10 cellular contexts compared by ENCODE assay signal in genomic region chr11:61378713-61379313, GRCh38. TPM values are rescaled to one million over a fixed set of nuclear protein-coding genes. Genes with fewer than 3 reads are reported as not detected.
DNase-seq lines count a peak whose midpoint lies in the region; ATAC-seq and TF ChIP-seq lines count a peak whose summit lies in the region.
"Had no signal": no experiment of that assay in that cellular context is flagged by ENCODE, and none has a peak within 500 bp of the region (broad histone marks: within the 10 kb centered on the region; RNA-seq: fewer than 3 reads in every experiment).

No MANE protein-coding gene starts in this region.

- no peak for TF ChIP-seq EP300 in suprapubic skin (IDR thresholded peaks at IDR 0.05)

- H3K4me3 Mint-ChIP-seq in HFFc6: peak overlapping the region; percentile 38
- no peak overlapping the region for H3K4me3 Mint-ChIP-seq in activated CD4-positive, alpha-beta T cell treated with anti-CD3 and anti-CD28 coated beads for 36 hours
- H3K4me3 Mint-ChIP-seq in activated T-helper 1 cell treated with anti-CD3 and anti-CD28 coated beads, Interleukin-12 subunit alpha, Interleukin-12 subunit beta, Interleukin-2, Interleukin-4 antibody, amounts not matched to agents 30 ng/mL and 10 ng/mL and 1 ng/mL, durations not matched to agents 14 hours and 24 hours and 36 hours: no peak overlapping the region

- peak; percentile 96 for DNase-seq in HFFc6
- peak in 1 of 2 donors; percentile 85 for DNase-seq in ascending aorta (ENCODE audit: low spot score in 2 of 2)
- peak; percentile 94 for DNase-seq in hepatic stellate cell (ENCODE audit: low spot score)
- peak in 1 of 2 donors; percentile 66 for DNase-seq in suprapubic skin (ENCODE audit: low spot score in 2 of 2)
- no peak for DNase-seq in GM19240 (ENCODE audit: insufficient read length, low spot score)
- no peak for DNase-seq in activated CD4-positive, alpha-beta T cell treated with anti-CD3 and anti-CD28 coated beads for 36 hours
- DNase-seq in activated T-helper 1 cell treated with anti-CD3 and anti-CD28 coated beads, Interleukin-12 subunit alpha, Interleukin-12 subunit beta, Interleukin-2, Interleukin-4 antibody, amounts not matched to agents 30 ng/mL and 10 ng/mL and 1 ng/mL, durations not matched to agents 14 hours and 24 hours and 36 hours (ENCODE audit: low spot score): no peak
- DNase-seq: NCI-H187 had no signal

- H3K4me1 ChIP-seq in ascending aorta (peaks cover 0 to 15% of the 10 kb centered on the region in 2 donors), suprapubic skin (peaks cover 27% of the 10 kb centered on the region)

- H3K27me3 ChIP-seq in ascending aorta (no peaks in the 10 kb centered on the region), suprapubic skin (no peaks in the 10 kb centered on the region)

- WGBS in suprapubic skin: 41% methylated on average over 5 of the region's 5 CpGs

- CTCF ChIA-PET in activated CD4-positive, alpha-beta T cell treated with anti-CD3 and anti-CD28 coated beads for 36 hours (lab: Charles Lee): interaction anchor here (0.6 kb wide), 1 partner anchor 80 kb away, joined by 3 read pairs; no protein-coding TSS in a partner anchor

- no peak overlapping the region for H3K4me3 ChIP-seq in ascending aorta
- H3K4me3 ChIP-seq in suprapubic skin: no peak overlapping the region

- intact Hi-C loops in ascending aorta (cut with DNase I): loop anchor here (1.0 kb wide), 1 partner anchor 17 kb away; the partner anchor contains the start of gene TMEM138
- intact Hi-C loops in activated CD4-positive, alpha-beta T cell treated with anti-CD3 and anti-CD28 coated beads for 36 hours (cut with DNase I, micrococcal nuclease): no loop called here
- intact Hi-C loops in activated T-helper 1 cell treated with anti-CD3 and anti-CD28 coated beads, Interleukin-12 subunit alpha, Interleukin-12 subunit beta, Interleukin-2, Interleukin-4 antibody, amounts not matched to agents 30 ng/mL and 10 ng/mL and 1 ng/mL, durations not matched to agents 14 hours and 24 hours and 36 hours (cut with micrococcal nuclease): no loop called here

- H3K36me3 ChIP-seq in ascending aorta (no peaks in the 10 kb centered on the region), suprapubic skin (peaks cover 7% of the 10 kb centered on the region)

- H3K27me3 Mint-ChIP-seq in HFFc6 (ENCODE audit: insufficient read depth): no peaks in the 10 kb centered on the region
- H3K27me3 Mint-ChIP-seq in activated CD4-positive, alpha-beta T cell treated with anti-CD3 and anti-CD28 coated beads for 36 hours: no peaks in the 10 kb centered on the region
- H3K27me3 Mint-ChIP-seq in activated T-helper 1 cell treated with anti-CD3 and anti-CD28 coated beads, Interleukin-12 subunit alpha, Interleukin-12 subunit beta, Interleukin-2, Interleukin-4 antibody, amounts not matched to agents 30 ng/mL and 10 ng/mL and 1 ng/mL, durations not matched to agents 14 hours and 24 hours and 36 hours (ENCODE audit: insufficient read depth): no peaks in the 10 kb centered on the region

- peaks cover 20% of the 10 kb centered on the region for H3K36me3 Mint-ChIP-seq in HFFc6 (ENCODE audit: low read depth)
- peaks cover 30% of the 10 kb centered on the region for H3K36me3 Mint-ChIP-seq in activated CD4-positive, alpha-beta T cell treated with anti-CD3 and anti-CD28 coated beads for 36 hours (ENCODE audit: low read depth)
- peaks cover 7% of the 10 kb centered on the region for H3K36me3 Mint-ChIP-seq in activated T-helper 1 cell treated with anti-CD3 and anti-CD28 coated beads, Interleukin-12 subunit alpha, Interleukin-12 subunit beta, Interleukin-2, Interleukin-4 antibody, amounts not matched to agents 30 ng/mL and 10 ng/mL and 1 ng/mL, durations not matched to agents 14 hours and 24 hours and 36 hours (ENCODE audit: low read depth)

- no peak for ATAC-seq in activated CD4-positive, alpha-beta T cell treated with anti-CD3 and anti-CD28 coated beads for 36 hours
- ATAC-seq in GM18870 (IDR thresholded peaks at IDR 0.05; ENCODE audit: unreplicated experiment): no peak

- no peak for TF ChIP-seq CTCF in HFFc6 (IDR thresholded peaks at IDR 0.05)
- no peak for TF ChIP-seq CTCF in ascending aorta (IDR thresholded peaks at IDR 0.05)
- no peak for TF ChIP-seq CTCF in suprapubic skin (IDR thresholded peaks at IDR 0.05)

- no peak for TF ChIP-seq POLR2A in suprapubic skin (IDR thresholded peaks at IDR 0.05)

- H3K4me1 Mint-ChIP-seq in HFFc6 (ENCODE audit: low read depth): peaks cover 38% of the 10 kb centered on the region
- H3K4me1 Mint-ChIP-seq in activated CD4-positive, alpha-beta T cell treated with anti-CD3 and anti-CD28 coated beads for 36 hours: no peaks in the 10 kb centered on the region
- no peaks in the 10 kb centered on the region for H3K4me1 Mint-ChIP-seq in activated T-helper 1 cell treated with anti-CD3 and anti-CD28 coated beads, Interleukin-12 subunit alpha, Interleukin-12 subunit beta, Interleukin-2, Interleukin-4 antibody, amounts not matched to agents 30 ng/mL and 10 ng/mL and 1 ng/mL, durations not matched to agents 14 hours and 24 hours and 36 hours (ENCODE audit: low read depth)

- H3K27ac Mint-ChIP-seq in HFFc6: peak overlapping the region; percentile 79
- no peak overlapping the region for H3K27ac Mint-ChIP-seq in activated CD4-positive, alpha-beta T cell treated with anti-CD3 and anti-CD28 coated beads for 36 hours
- H3K27ac Mint-ChIP-seq in activated T-helper 1 cell treated with anti-CD3 and anti-CD28 coated beads, Interleukin-12 subunit alpha, Interleukin-12 subunit beta, Interleukin-2, Interleukin-4 antibody, amounts not matched to agents 30 ng/mL and 10 ng/mL and 1 ng/mL, durations not matched to agents 14 hours and 24 hours and 36 hours: no peak overlapping the region

- H3K9me3 ChIP-seq in ascending aorta (no peaks in the 10 kb centered on the region), suprapubic skin (no peaks in the 10 kb centered on the region)

- H3K9me3 Mint-ChIP-seq in HFFc6: no peaks in the 10 kb centered on the region; the same call in 1 of the 2 replicates
- peaks cover 3% of the 10 kb centered on the region for H3K9me3 Mint-ChIP-seq in activated CD4-positive, alpha-beta T cell treated with anti-CD3 and anti-CD28 coated beads for 36 hours (ENCODE audit: low read depth)
- H3K9me3 Mint-ChIP-seq in activated T-helper 1 cell treated with anti-CD3 and anti-CD28 coated beads, Interleukin-12 subunit alpha, Interleukin-12 subunit beta, Interleukin-2, Interleukin-4 antibody, amounts not matched to agents 30 ng/mL and 10 ng/mL and 1 ng/mL, durations not matched to agents 14 hours and 24 hours and 36 hours: no peaks in the 10 kb centered on the region

- H3K27ac ChIP-seq in ascending aorta: peak overlapping the region; percentile 81 to 88
- H3K27ac ChIP-seq in suprapubic skin: peak overlapping the region; percentile 62
- H3K27ac ChIP-seq: VCaP had no signal

- POLR2A ChIA-PET in activated CD4-positive, alpha-beta T cell treated with anti-CD3 and anti-CD28 coated beads for 36 hours (lab: Charles Lee): no interaction called here

RNA-seq across cellular contexts. Expression of gene TMEM216, which starts 13.6 kb away (rescaled TPM):
- 1 to 10 TPM; 5.9 to 9.5 (median 8.3) TPM for total RNA-seq in HFFc6 (2021; fragmentation: NEBNext Ultra II Directional; extraction: Animal tissue kit (Norgen Biotek cat#: 25700))
- total RNA-seq in ascending aorta: 64.9 TPM
- 10 to 100 TPM in 1 of 4 donors, 1 to 10 TPM in 3; 6.0 to 15.4 (median 8.5) TPM for total RNA-seq in suprapubic skin
- 1 to 10 TPM; 8.3 to 8.8 TPM for total RNA-seq in activated CD4-positive, alpha-beta T cell treated with anti-CD3 and anti-CD28 coated beads for 36 hours
- 18.8 and 20.2 TPM in 2 replicates for total RNA-seq in activated T-helper 1 cell treated with anti-CD3 and anti-CD28 coated beads, Interleukin-12 subunit alpha, Interleukin-12 subunit beta, Interleukin-2, Interleukin-4 antibody, amounts not matched to agents 30 ng/mL and 10 ng/mL and 1 ng/mL, durations not matched to agents 14 hours and 24 hours and 36 hours

RNA-seq across cellular contexts. Expression of gene TMEM138, which starts 16.6 kb away (rescaled TPM):
- 10 to 100 TPM; 49.0 to 63.1 (median 58.0) TPM for total RNA-seq in HFFc6 (2021; fragmentation: NEBNext Ultra II Directional; extraction: Animal tissue kit (Norgen Biotek cat#: 25700))
- total RNA-seq in ascending aorta (44.9 TPM), suprapubic skin (10 to 100 TPM; 22.3 to 43.5 (median 34.2) TPM)
- 10 to 100 TPM; 38.6 to 56.5 TPM for total RNA-seq in activated CD4-positive, alpha-beta T cell treated with anti-CD3 and anti-CD28 coated beads for 36 hours
- total RNA-seq in activated T-helper 1 cell treated with anti-CD3 and anti-CD28 coated beads, Interleukin-12 subunit alpha, Interleukin-12 subunit beta, Interleukin-2, Interleukin-4 antibody, amounts not matched to agents 30 ng/mL and 10 ng/mL and 1 ng/mL, durations not matched to agents 14 hours and 24 hours and 36 hours: 68.4 and 71.7 TPM in 2 replicates

RNA-seq across cellular contexts. Expression of gene CYB561A3, which starts 17.1 kb away (rescaled TPM):
- 10 to 100 TPM; 38.7 to 52.8 (median 46.7) TPM for total RNA-seq in HFFc6 (2021; fragmentation: NEBNext Ultra II Directional; extraction: Animal tissue kit (Norgen Biotek cat#: 25700))
- 215 TPM for total RNA-seq in ascending aorta
- total RNA-seq in suprapubic skin: 100 to 1,000 TPM in 1 of 4 donors, 10 to 100 TPM in 3; 39.9 to 110 (median 79.8) TPM
- total RNA-seq in activated CD4-positive, alpha-beta T cell treated with anti-CD3 and anti-CD28 coated beads for 36 hours: 10 to 100 TPM; 31.8 to 34.4 TPM
- total RNA-seq in activated T-helper 1 cell treated with anti-CD3 and anti-CD28 coated beads, Interleukin-12 subunit alpha, Interleukin-12 subunit beta, Interleukin-2, Interleukin-4 antibody, amounts not matched to agents 30 ng/mL and 10 ng/mL and 1 ng/mL, durations not matched to agents 14 hours and 24 hours and 36 hours: 38.1 and 42.3 TPM in 2 replicates

RNA-seq across cellular contexts. Expression of gene TKFC, which starts 45.8 kb away (rescaled TPM):
- 10 to 100 TPM; 27.3 to 43.0 (median 31.8) TPM for total RNA-seq in HFFc6 (2021; fragmentation: NEBNext Ultra II Directional; extraction: Animal tissue kit (Norgen Biotek cat#: 25700))
- total RNA-seq in ascending aorta (7.3 TPM), suprapubic skin (10 to 100 TPM; 38.6 to 55.3 (median 47.8) TPM)
- 100 to 1,000 TPM; 100 to 107 TPM for total RNA-seq in activated CD4-positive, alpha-beta T cell treated with anti-CD3 and anti-CD28 coated beads for 36 hours
- total RNA-seq in activated T-helper 1 cell treated with anti-CD3 and anti-CD28 coated beads, Interleukin-12 subunit alpha, Interleukin-12 subunit beta, Interleukin-2, Interleukin-4 antibody, amounts not matched to agents 30 ng/mL and 10 ng/mL and 1 ng/mL, durations not matched to agents 14 hours and 24 hours and 36 hours: 71.2 and 78.2 TPM in 2 replicates

RNA-seq across cellular contexts. Expression of gene DDB1, which starts 45.9 kb away (rescaled TPM):
- total RNA-seq in HFFc6 (2021; fragmentation: NEBNext Ultra II Directional; extraction: Animal tissue kit (Norgen Biotek cat#: 25700)): 100 to 1,000 TPM; 241 to 285 (median 267) TPM
- total RNA-seq in ascending aorta (130 TPM), suprapubic skin (100 to 1,000 TPM; 151 to 219 (median 182) TPM)
- total RNA-seq in activated CD4-positive, alpha-beta T cell treated with anti-CD3 and anti-CD28 coated beads for 36 hours: 100 to 1,000 TPM; 258 to 268 TPM
- 259 and 270 TPM in 2 replicates for total RNA-seq in activated T-helper 1 cell treated with anti-CD3 and anti-CD28 coated beads, Interleukin-12 subunit alpha, Interleukin-12 subunit beta, Interleukin-2, Interleukin-4 antibody, amounts not matched to agents 30 ng/mL and 10 ng/mL and 1 ng/mL, durations not matched to agents 14 hours and 24 hours and 36 hours

Comparison
In these comparisons a context has a peak if more than half of its experiments do, and no peak if none do; other contexts are left out.
1. DNase-seq: peak in HFFc6 (single experiment) and hepatic stellate cell (single experiment); none in GM19240 (single experiment), activated CD4-positive, alpha-beta T cell treated with anti-CD3 and anti-CD28 coated beads for 36 hours (single experiment) and activated T-helper 1 cell treated with anti-CD3 and anti-CD28 coated beads, Interleukin-12 subunit alpha, Interleukin-12 subunit beta, Interleukin-2, Interleukin-4 antibody, amounts not matched to agents 30 ng/mL and 10 ng/mL and 1 ng/mL, durations not matched to agents 14 hours and 24 hours and 36 hours (single experiment).